In genomic region chr5:66814146-66814991, GRCh38 we compare ENCODE assay signal across 8 cellular contexts.
A peak's percentile ranks its signal among the peaks of the same experiment; 100 is the strongest.
DNase-seq lines count a peak whose midpoint lies in the region; ATAC-seq, FAIRE-seq and TF ChIP-seq lines count a peak whose summit lies in the region.

No MANE protein-coding gene starts in this region.

- H3K4me1 ChIP-seq in H1 (replicated peaks in 1 of 4; ENCODE audit: control insufficient read depth in 3 of 4, insufficient read depth in 4 of 4, low read length in 3 of 4) = peaks cover 0 to 4% (median 0%) of the 10 kb centered on the region in 4 experiments; a peak in 1 of 7 replicates
- H3K4me1 ChIP-seq in vagina = no peaks in the 10 kb centered on the region

- H2BK15ac ChIP-seq in H1 (ENCODE audit: low read length) = no peak overlapping the region

- H3K4me2 ChIP-seq in H1 (ENCODE audit: insufficient read depth in 1 of 2, low read depth in 2 of 2, low read length in 2 of 2) = no peak overlapping the region

- intact Hi-C loops in vagina (cut with DNase I) = loop anchor here (10.0 kb wide), 1 partner anchor 330 kb away; no protein-coding TSS in a partner anchor

- TF ChIP-seq CTCF in LNCAP (IDR thresholded peaks at IDR 0.05) = peak; percentile 73
- TF ChIP-seq CTCF in H1 (IDR thresholded peaks at IDR 0.05; ENCODE audit: control extremely low read depth in 1 of 3, insufficient read depth in 1 of 3, low read depth in 1 of 3, low read length in 3 of 3) = peak in 2 of 3 experiments; percentile 50 to 69; a peak in 2 of 4 replicates
- TF ChIP-seq CTCF in vagina (IDR thresholded peaks at IDR 0.05) = peak; percentile 43 to 61 (median 48)

- H4K91ac ChIP-seq in H1 (replicated peaks; ENCODE audit: insufficient read length, low read length) = no peak overlapping the region

- H2BK120ac ChIP-seq in H1 (replicated peaks; ENCODE audit: low read depth, low read length) = no peak overlapping the region

- no peak overlapping the region for H3K56ac ChIP-seq in H1 (replicated peaks; ENCODE audit: insufficient read length, low read depth, low read length)

- H3K4me1 Mint-ChIP-seq in naive B cell = peaks cover 4 to 7% (median 5%) of the 10 kb centered on the region in 3 donors

- no peaks in the 10 kb centered on the region for H3K27me3 ChIP-seq in H1 (replicated peaks in 1 of 4; ENCODE audit: control insufficient read depth in 3 of 4, extremely low read depth in 1 of 4, insufficient read depth in 3 of 4, low read length in 3 of 4)
- H3K27me3 ChIP-seq in vagina = no peaks in the 10 kb centered on the region

- H3K27ac ChIP-seq in H1 (ENCODE audit: low read depth, low read length) (no peak overlapping the region), vagina (no peak overlapping the region)

- H3K23me2 ChIP-seq in H1 (ENCODE audit: low read depth, low read length) = no peaks in the 10 kb centered on the region

- H3K79me2 ChIP-seq in H1 (ENCODE audit: control insufficient read depth in 1 of 2, insufficient read depth in 2 of 2, low read length in 2 of 2) = no peaks in the 10 kb centered on the region

- no peaks in the 10 kb centered on the region for H3K79me1 ChIP-seq in H1 (ENCODE audit: low read depth, low read length)

- H3K4me3 Mint-ChIP-seq in naive B cell = no peak overlapping the region

- H3K27ac Mint-ChIP-seq in naive B cell = no peak overlapping the region

- 67% methylated on average over 6 of the region's 6 CpGs; no CpG with 5 or more reads in 1 of the 2 experiments for WGBS in H1 (ENCODE audit: extremely low coverage in 1 of 2, insufficient coverage in 1 of 2, insufficient read length in 1 of 2, insufficient replicate concordance in 2 of 2, low coverage in 1 of 2, low lambda C conversion rate in 2 of 2, missing lambda C conversion rate in 1 of 2), 2 experiments

- H3K9me3 Mint-ChIP-seq in naive B cell = no peaks in the 10 kb centered on the region

- no peak overlapping the region for H3K14ac ChIP-seq in H1 (ENCODE audit: insufficient read length)

- no peak overlapping the region for H2AK5ac ChIP-seq in H1 (ENCODE audit: low read depth, low read length)

- no peak overlapping the region for H3K23ac ChIP-seq in H1 (ENCODE audit: insufficient read length)

- H2AFZ ChIP-seq in H1 (ENCODE audit: low read length) = no peak overlapping the region

- ATAC-seq in GM18873 (IDR thresholded peaks at IDR 0.05; ENCODE audit: low FRiP score, unreplicated experiment) = peak; percentile 53
- peak; percentile 45 to 66 for ATAC-seq in naive B cell (ENCODE audit: low read depth in 2 of 2)
- no peak for ATAC-seq in HG03565 (IDR thresholded peaks at IDR 0.05; ENCODE audit: unreplicated experiment)

- H3K18ac ChIP-seq in H1 (ENCODE audit: extremely low read depth, low read length) = no peak overlapping the region

- no peak for TF ChIP-seq EP300 in H1 (IDR thresholded peaks at IDR 0.05; ENCODE audit: borderline replicate concordance in 1 of 2, low read depth in 2 of 2, low read length in 2 of 2)

- H2BK12ac ChIP-seq in H1 (ENCODE audit: low read depth, low read length) = 0 out of 2 replicates have a peak overlapping the region, but pooled peaks have one; percentile 75

- H4K20me1 ChIP-seq in H1 (replicated peaks in 1 of 2; ENCODE audit: control insufficient read depth in 1 of 2, insufficient read depth in 2 of 2, low read length in 2 of 2) = no peaks in the 10 kb centered on the region

- H4K5ac ChIP-seq in H1 (ENCODE audit: insufficient read length, low read depth, low read length) = no peak overlapping the region

- DNase-seq in COLO668 (lab: John Stamatoyannopoulos, UW; ENCODE audit: unreplicated experiment) (peak; percentile 17), T-helper 9 cell (peak; percentile 13), H1 (ENCODE audit: low read depth in 1 of 2, low spot score in 2 of 2) (no peak), naive B cell (peak; percentile 11), vagina (ENCODE audit: extremely low spot score in 2 of 2) (no peak)

- H3K9me3 ChIP-seq in H1 (ENCODE audit: insufficient read depth in 2 of 2, low read depth in 1 of 2, low read length in 1 of 2) (no peaks in the 10 kb centered on the region), vagina (no peaks in the 10 kb centered on the region)

- H3K9ac ChIP-seq in H1 (replicated peaks in 1 of 4; ENCODE audit: extremely low read depth in 1 of 4, low read depth in 3 of 4, low read length in 3 of 4) = no peak overlapping the region

- H4K8ac ChIP-seq in H1 (ENCODE audit: extremely low read depth, insufficient read depth, low read length) = no peak overlapping the region

- FAIRE-seq in H1 (lab: Jason Lieb, UNC) = peak; percentile 81

- POLR2A ChIA-PET in H1 (lab: Charles Lee; ENCODE audit: partially characterized antibody) = interaction anchor here (1.3 kb wide), 1 partner anchor 12 kb away, joined by 3 read pairs; no protein-coding TSS in a partner anchor

- H3K4me3 ChIP-seq in H1 (ENCODE audit: extremely low read depth in 1 of 4, insufficient read depth in 2 of 4, low read depth in 3 of 4, low read length in 4 of 4) (no peak overlapping the region), vagina (no peak overlapping the region)

- no peak overlapping the region; the same call in 1 of the 2 replicates for H2BK5ac ChIP-seq in H1 (ENCODE audit: low read depth, low read length)

- TF ChIP-seq RAD21 in H1 (IDR thresholded peaks at IDR 0.05 in 1 of 2, conservative IDR thresholded peaks at IDR 0.05 in 1 of 2; ENCODE audit: low read depth in 2 of 2, low read length in 2 of 2) = peak; percentile 59 to 68

- no peak for TF ChIP-seq POLR2A in H1 (IDR thresholded peaks at IDR 0.05; ENCODE audit: control extremely low read depth in 1 of 2, low read depth in 2 of 2, low read length in 2 of 2)
- TF ChIP-seq POLR2A in vagina (IDR thresholded peaks at IDR 0.05) = no peak

- H2BK20ac ChIP-seq in H1 (ENCODE audit: low read length) = no peak overlapping the region

- CTCF ChIA-PET in H1 (lab: Charles Lee; ENCODE audit: partially characterized antibody) = interaction anchor here (0.6 to 3.9 kb wide), 23 partner anchors 9 to 1155 kb away, joined by 3 to 16 read pairs (median 4); no protein-coding TSS in a partner anchor

- H3K36me3 ChIP-seq in H1 (ENCODE audit: control insufficient read depth in 2 of 4, insufficient read depth in 4 of 4, low read length in 3 of 4) = no peaks in the 10 kb centered on the region; a peak in 1 of 8 replicates
- no peaks in the 10 kb centered on the region for H3K36me3 ChIP-seq in vagina

- peaks cover 7 to 18% (median 17%) of the 10 kb centered on the region in 3 donors for H3K27me3 Mint-ChIP-seq in naive B cell

- no peaks in the 10 kb centered on the region for H3K36me3 Mint-ChIP-seq in naive B cell

- no peak overlapping the region for H3K4ac ChIP-seq in H1 (replicated peaks; ENCODE audit: insufficient read length, low read depth, low read length)

TF ChIP-seq in H1, 55 proteins besides CTCF, POLR2A, EP300 and RAD21 (continues in another document):
- TF ChIP-seq PHF8 (conservative IDR thresholded peaks at IDR 0.05; ENCODE audit: low read depth, low read length) = no peak

Comparison
In these comparisons a context has a peak if more than half of its experiments do, and no peak if none do; other contexts are left out.
1. DNase-seq: peak in COLO668 (single experiment), T-helper 9 cell (single experiment) and naive B cell (single experiment); none in H1 (0 of 2) and vagina (0 of 2).
2. Peak in every context shown above with its lines, with median percentiles within 50 percentile points of each other: CTCF ChIP-seq.